ENCODE assay signal across 23 cellular contexts in genomic region chr9:82893549-82893948, GRCh38.
"Had no signal": no experiment of that assay in that cellular context is flagged by ENCODE, and none has a peak within 500 bp of the region (broad histone marks: within the 10 kb centered on the region; RNA-seq: fewer than 3 reads in every experiment).

No MANE protein-coding gene starts in this region.

- H3K9me3 ChIP-seq: MG63, SJSA1 had no signal

- H3K36me3 ChIP-seq: MG63, SJSA1 had no signal

- H3K27me3 ChIP-seq: MG63, SJSA1 had no signal

- DNase-seq: IMR-90, Karpas-422, KG1, MG63, NCI-H1092, NCI-H1105 treated with DMSO at 0.1 percent for 48 hours, NCI-H1417 treated with DMSO at 0.1 percent for 48 hours, NCI-H146, NCI-H1694 treated with DMSO at 0.1 percent for 48 hours, NCI-H1930, NCI-H2081 treated with DMSO at 0.1 percent for 48 hours, NCI-H2171, NCI-H345, NCI-H446 treated with DMSO at 0.1 percent for 48 hours, NCI-H510A treated with DMSO at 0.1 percent for 48 hours, NCI-H69, NCI-H774, Right ventricle myocardium superior, RPMI8226, SIG-M5 had no signal

- H3K27ac ChIP-seq: SJSA1, SK-N-MC had no signal

- H3K4me3 ChIP-seq: MG63, SJSA1, SK-N-MC had no signal

- ATAC-seq: HepG2 had no signal
